In genomic region chr4:86496094-86497060, GRCh38 we compare ENCODE assay signal across 7 cellular contexts.
A peak's percentile ranks its signal among the peaks of the same experiment; 100 is the strongest.
DNase-seq lines count a peak whose midpoint lies in the region; ATAC-seq, FAIRE-seq and TF ChIP-seq lines count a peak whose summit lies in the region.

No MANE protein-coding gene starts in this region.

- peaks cover 0 to 4% of the 10 kb centered on the region in 2 experiments; a peak in 2 of 5 replicates for H3K9me3 Mint-ChIP-seq in H9
- no peaks in the 10 kb centered on the region for H3K9me3 Mint-ChIP-seq in activated T-helper 1 cell treated with anti-CD3 and anti-CD28 coated beads, Interleukin-12 subunit alpha, Interleukin-12 subunit beta, Interleukin-2, Interleukin-4 antibody, amounts not matched to agents 30 ng/mL and 10 ng/mL and 1 ng/mL, durations not matched to agents 14 hours and 24 hours and 36 hours

- H3K9me3 ChIP-seq in H9 (ENCODE audit: control insufficient read depth, low read depth, low read length) (no peaks in the 10 kb centered on the region), Panc1 (ENCODE audit: control insufficient read depth, insufficient read depth, low read depth, low read length) (no peaks in the 10 kb centered on the region), HepG2 (ENCODE audit: low read length) (no peaks in the 10 kb centered on the region)

- H4K8ac ChIP-seq in H9 (replicated peaks; ENCODE audit: insufficient read length, low read depth, low read length), result no peak overlapping the region

- peaks cover 26 to 32% of the 10 kb centered on the region in 2 experiments for H3K4me1 Mint-ChIP-seq in H9
- H3K4me1 Mint-ChIP-seq in activated T-helper 1 cell treated with anti-CD3 and anti-CD28 coated beads, Interleukin-12 subunit alpha, Interleukin-12 subunit beta, Interleukin-2, Interleukin-4 antibody, amounts not matched to agents 30 ng/mL and 10 ng/mL and 1 ng/mL, durations not matched to agents 14 hours and 24 hours and 36 hours (ENCODE audit: low read depth), result peaks cover 25% of the 10 kb centered on the region

- H3K4me3 Mint-ChIP-seq in H9, result no peak overlapping the region
- no peak overlapping the region for H3K4me3 Mint-ChIP-seq in activated T-helper 1 cell treated with anti-CD3 and anti-CD28 coated beads, Interleukin-12 subunit alpha, Interleukin-12 subunit beta, Interleukin-2, Interleukin-4 antibody, amounts not matched to agents 30 ng/mL and 10 ng/mL and 1 ng/mL, durations not matched to agents 14 hours and 24 hours and 36 hours

- FAIRE-seq in bronchial epithelial cell (lab: Jason Lieb, UNC) (no peak), HepG2 (lab: Jason Lieb, UNC) (peak; percentile 69), urothelium cell line (lab: Jason Lieb, UNC) (no peak)

- H3K27me3 Mint-ChIP-seq in H9 (ENCODE audit: low read depth), result no peaks in the 10 kb centered on the region
- peaks cover 9% of the 10 kb centered on the region for H3K27me3 Mint-ChIP-seq in activated T-helper 1 cell treated with anti-CD3 and anti-CD28 coated beads, Interleukin-12 subunit alpha, Interleukin-12 subunit beta, Interleukin-2, Interleukin-4 antibody, amounts not matched to agents 30 ng/mL and 10 ng/mL and 1 ng/mL, durations not matched to agents 14 hours and 24 hours and 36 hours (ENCODE audit: insufficient read depth)

- BruUV-seq in Panc1 (replicated peaks; lab: Mats Ljungman, UMichigan) (no TSS peak), HepG2 (replicated peaks; lab: Mats Ljungman, UMichigan) (no TSS peak)

- no peak for TF ChIP-seq RAD21 in HepG2 (CRISPR knock-in tag; IDR thresholded peaks at IDR 0.05)

- no CpG with 5 or more reads among the region's 5 CpGs for WGBS in H9 (ENCODE audit: extremely low coverage, insufficient read length, low lambda C conversion rate)
- 17% methylated on average over 5 of the region's 5 CpGs for WGBS in HepG2 (ENCODE audit: low lambda C conversion rate)

- H3K4ac ChIP-seq in H9 (ENCODE audit: low read depth, low read length), result no peak overlapping the region

- no peak for ATAC-seq in Panc1
- ATAC-seq in HepG2, result no peak

- H2AFZ ChIP-seq in H9 (ENCODE audit: low read length), result no peak overlapping the region
- H2AFZ ChIP-seq in HepG2 (ENCODE audit: low read length), result no peak overlapping the region

- H3K27me3 ChIP-seq in H9 (ENCODE audit: insufficient read depth, low read length), result no peaks in the 10 kb centered on the region
- H3K27me3 ChIP-seq in Panc1 (ENCODE audit: control insufficient read depth, insufficient read depth, low read length), result no peaks in the 10 kb centered on the region
- H3K27me3 ChIP-seq in bronchial epithelial cell (ENCODE audit: control insufficient read depth, insufficient read depth, low read length), result no peaks in the 10 kb centered on the region
- H3K27me3 ChIP-seq in HepG2 (ENCODE audit: control insufficient read depth in 1 of 2, insufficient read depth in 2 of 2, low read length in 2 of 2), result no peaks in the 10 kb centered on the region

- H3K56ac ChIP-seq in H9 (ENCODE audit: insufficient read length, low read depth, low read length), result no peak overlapping the region

- H3K14ac ChIP-seq in H9 (ENCODE audit: insufficient read depth, low read length), result no peak overlapping the region

- in situ Hi-C loops in Panc1 (cut with HindIII; ENCODE audit: low pct_unique_long_range_greater_than_20kb, low sequenced_read_pairs), result no loop called here
- in situ Hi-C loops in HepG2 (cut with HindIII; ENCODE audit: extremely low pct_ligation_motif_present, low pct_unique_long_range_greater_than_20kb), result loop anchor here (5.0 kb wide), 1 partner anchor 401 kb away; no protein-coding TSS in a partner anchor

- POLR2A ChIA-PET in Panc1 (lab: Charles Lee), result interaction anchor here (0.6 kb wide), 1 partner anchor 316 kb away, joined by 13 read pairs; no protein-coding TSS in a partner anchor
- POLR2A ChIA-PET in HepG2 (lab: Yijun Ruan, JAX), result no interaction called here

- no peak for TF ChIP-seq EP300 in HepG2 (IDR thresholded peaks at IDR 0.05; ENCODE audit: low read depth in 2 of 2, low read length in 2 of 2)
- no peak for TF ChIP-seq EP300 in HepG2 (CRISPR knock-in tag; IDR thresholded peaks at IDR 0.05; ENCODE audit: borderline replicate concordance)

- H3K27ac ChIP-seq in H9 (ENCODE audit: insufficient read length, low read depth, low read length), result no peak overlapping the region
- H3K27ac ChIP-seq in Panc1 (ENCODE audit: low read length), result no peak overlapping the region
- H3K27ac ChIP-seq in HepG2 (ENCODE audit: extremely low read length, insufficient read depth, low read length), result no peak overlapping the region

- no peak overlapping the region for H3K4me2 ChIP-seq in H9 (ENCODE audit: insufficient read depth, insufficient read length, low read length)
- no peak overlapping the region for H3K4me2 ChIP-seq in HepG2 (ENCODE audit: low read depth, low read length)

- DNase-seq in DMS 273 (lab: John Stamatoyannopoulos, UW; ENCODE audit: unreplicated experiment) (peak; percentile 54), H9 (no peak), Panc1 (ENCODE audit: low read depth, low spot score) (no peak), bronchial epithelial cell (ENCODE audit: low read depth) (peak; percentile 81), HepG2 (ENCODE audit: low spot score) (no peak), urothelium cell line (ENCODE audit: low spot score) (peak; percentile 47)
- DNase-seq in activated T-helper 1 cell treated with anti-CD3 and anti-CD28 coated beads, Interleukin-12 subunit alpha, Interleukin-12 subunit beta, Interleukin-2, Interleukin-4 antibody, amounts not matched to agents 30 ng/mL and 10 ng/mL and 1 ng/mL, durations not matched to agents 14 hours and 24 hours and 36 hours (ENCODE audit: low spot score), result no peak

- intact Hi-C loops in Panc1 (cut with micrococcal nuclease; ENCODE audit: unreplicated experiment) (no loop called here), HepG2 (cut with micrococcal nuclease; ENCODE audit: unreplicated experiment) (loop anchor here (1.0 kb wide), 1 partner anchor 399 kb away; no protein-coding TSS in a partner anchor)
- intact Hi-C loops in activated T-helper 1 cell treated with anti-CD3 and anti-CD28 coated beads, Interleukin-12 subunit alpha, Interleukin-12 subunit beta, Interleukin-2, Interleukin-4 antibody, amounts not matched to agents 30 ng/mL and 10 ng/mL and 1 ng/mL, durations not matched to agents 14 hours and 24 hours and 36 hours (cut with micrococcal nuclease), result loop anchor here (1.0 to 10.0 kb wide), 3 partner anchors 188 to 596 kb away; no protein-coding TSS in a partner anchor

- TF ChIP-seq CTCF in H9 (conservative IDR thresholded peaks at IDR 0.05), result peak; percentile 98
- TF ChIP-seq CTCF in Panc1 (IDR thresholded peaks at IDR 0.05), result peak; percentile 76; the same call in 1 of the 2 replicates
- TF ChIP-seq CTCF in bronchial epithelial cell (IDR thresholded peaks at IDR 0.05; ENCODE audit: insufficient read depth, low read length, severe bottlenecking), result peak; percentile 71
- peak; percentile 64 for TF ChIP-seq CTCF in HepG2 (CRISPR knock-in tag; IDR thresholded peaks at IDR 0.05)

- H3K4me1 ChIP-seq in H9 (ENCODE audit: insufficient read depth, low read length) (peaks cover 4% of the 10 kb centered on the region; the same call in 1 of the 2 replicates), Panc1 (ENCODE audit: control insufficient read depth, insufficient read depth, low read length) (no peaks in the 10 kb centered on the region), HepG2 (ENCODE audit: insufficient read depth, low read length) (no peaks in the 10 kb centered on the region)

- H3K18ac ChIP-seq in H9 (ENCODE audit: insufficient read length, low read depth, low read length), result no peak overlapping the region

- no peak overlapping the region for H3K23ac ChIP-seq in H9 (ENCODE audit: insufficient read length, low read depth, low read length)

- H3K27ac Mint-ChIP-seq in H9, result no peak overlapping the region; a peak in 1 of 7 replicates
- H3K27ac Mint-ChIP-seq in activated T-helper 1 cell treated with anti-CD3 and anti-CD28 coated beads, Interleukin-12 subunit alpha, Interleukin-12 subunit beta, Interleukin-2, Interleukin-4 antibody, amounts not matched to agents 30 ng/mL and 10 ng/mL and 1 ng/mL, durations not matched to agents 14 hours and 24 hours and 36 hours, result no peak overlapping the region

- no peak overlapping the region for H2BK5ac ChIP-seq in H9 (ENCODE audit: insufficient read length, low read length)

- CTCF ChIA-PET in Panc1 (lab: Charles Lee) (interaction anchor here (0.8 to 1.1 kb wide), 2 partner anchors 13 to 399 kb away, joined by 5 read pairs; no protein-coding TSS in a partner anchor), HepG2 (lab: Yijun Ruan, JAX; ENCODE audit: low intra/inter-chr PET ratio, low total read pairs) (interaction anchor here (3.8 kb wide), 1 partner anchor 399 kb away, joined by 25 read pairs; no protein-coding TSS in a partner anchor)

- no peak overlapping the region for H2BK12ac ChIP-seq in H9 (ENCODE audit: insufficient read length, low read depth, low read length)

- H2BK15ac ChIP-seq in H9 (ENCODE audit: low read depth, low read length), result no peak overlapping the region

- H3K79me1 ChIP-seq in H9 (ENCODE audit: insufficient read depth, low read depth, low read length, poor library complexity, severe bottlenecking), result no peaks in the 10 kb centered on the region

- H4K5ac ChIP-seq in H9 (ENCODE audit: insufficient read length, low read depth, low read length), result no peak overlapping the region

- no peak overlapping the region for H2BK120ac ChIP-seq in H9 (ENCODE audit: low read depth, low read length, poor library complexity, severe bottlenecking)

- H3T11ph ChIP-seq in H9 (ENCODE audit: low read length), result no peak overlapping the region

- H3K23me2 ChIP-seq in H9 (ENCODE audit: insufficient read length, low read depth, low read length, poor library complexity, severe bottlenecking), result no peaks in the 10 kb centered on the region

- H4K91ac ChIP-seq in H9 (ENCODE audit: insufficient read length, low read depth, low read length), result no peak overlapping the region

- H3K9ac ChIP-seq in H9 (ENCODE audit: extremely low read depth, insufficient read length, low read length) (no peak overlapping the region), HepG2 (ENCODE audit: insufficient read depth, low read depth, low read length) (no peak overlapping the region)

- no peak for TF ChIP-seq POLR2A in HepG2 (IDR thresholded peaks at IDR 0.05; ENCODE audit: insufficient read depth in 1 of 2, low read depth in 2 of 2, low read length in 2 of 2)

- H3K4me3 ChIP-seq in Panc1 (ENCODE audit: low read depth in 2 of 2, low read length in 2 of 2), result no peak overlapping the region
- no peak overlapping the region for H3K4me3 ChIP-seq in bronchial epithelial cell (ENCODE audit: low read depth, low read length)
- no peak overlapping the region for H3K4me3 ChIP-seq in HepG2 (replicated peaks in 1 of 3; ENCODE audit: insufficient read depth in 1 of 3, low read depth in 2 of 3, low read length in 3 of 3)

- H4K20me1 ChIP-seq in H9 (ENCODE audit: control insufficient read depth, insufficient read depth, insufficient read length) (no peaks in the 10 kb centered on the region), HepG2 (ENCODE audit: insufficient read depth, low read length) (no peaks in the 10 kb centered on the region)

- peaks cover 5% of the 10 kb centered on the region in 3 experiments; a peak in 6 of 7 replicates for H3K36me3 Mint-ChIP-seq in H9 (ENCODE audit: insufficient read depth in 1 of 3, low read depth in 3 of 3)
- no peaks in the 10 kb centered on the region for H3K36me3 Mint-ChIP-seq in activated T-helper 1 cell treated with anti-CD3 and anti-CD28 coated beads, Interleukin-12 subunit alpha, Interleukin-12 subunit beta, Interleukin-2, Interleukin-4 antibody, amounts not matched to agents 30 ng/mL and 10 ng/mL and 1 ng/mL, durations not matched to agents 14 hours and 24 hours and 36 hours (ENCODE audit: low read depth)

- H3K79me2 ChIP-seq in H9 (ENCODE audit: insufficient read depth, low read length) (no peaks in the 10 kb centered on the region), HepG2 (ENCODE audit: insufficient read depth, low read length) (no peaks in the 10 kb centered on the region)

- no peak overlapping the region for H2AK5ac ChIP-seq in H9 (ENCODE audit: insufficient read length, low read length)

- no peak overlapping the region for H2BK20ac ChIP-seq in H9 (ENCODE audit: low read depth, low read length, poor library complexity, severe bottlenecking)

- H3K36me3 ChIP-seq in Panc1 (ENCODE audit: control insufficient read depth, insufficient read depth, low read length) (no peaks in the 10 kb centered on the region), bronchial epithelial cell (ENCODE audit: control insufficient read depth, insufficient read depth, low read length) (no peaks in the 10 kb centered on the region), HepG2 (replicated peaks in 1 of 2; ENCODE audit: control insufficient read depth in 1 of 2, insufficient read depth in 2 of 2, low read length in 2 of 2) (no peaks in the 10 kb centered on the region)

Comparison
In these comparisons a context has a peak if more than half of its experiments do, and no peak if none do; other contexts are left out.
1. DNase-seq: peak in DMS 273 (single experiment), bronchial epithelial cell (single experiment) and urothelium cell line (single experiment); none in H9 (single experiment), Panc1 (single experiment), HepG2 (single experiment) and activated T-helper 1 cell treated with anti-CD3 and anti-CD28 coated beads, Interleukin-12 subunit alpha, Interleukin-12 subunit beta, Interleukin-2, Interleukin-4 antibody, amounts not matched to agents 30 ng/mL and 10 ng/mL and 1 ng/mL, durations not matched to agents 14 hours and 24 hours and 36 hours (single experiment).
2. Peak in every context shown above with its lines, with median percentiles within 50 percentile points of each other: CTCF ChIP-seq.